ENCODE assay signal across 39 cellular contexts in the genomic region with DNA sequence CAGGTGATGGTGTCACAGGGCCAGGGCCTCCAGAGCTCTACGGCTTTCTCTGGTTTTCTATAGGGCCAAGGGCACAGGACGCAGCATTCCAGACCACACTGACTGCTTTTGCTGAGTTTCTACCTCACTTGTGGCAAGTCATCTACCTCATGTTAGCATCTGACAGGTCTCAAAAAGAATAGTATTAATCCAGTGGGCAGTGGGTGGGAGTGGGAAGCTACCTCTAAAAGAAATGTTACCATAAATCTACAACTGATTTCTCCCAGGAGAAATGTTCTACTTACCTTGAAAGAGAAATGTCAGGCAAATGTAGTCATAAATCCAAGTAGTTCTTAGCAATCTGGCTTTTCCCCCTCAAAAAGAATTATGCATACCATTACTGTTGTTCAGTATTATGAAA. TPM values are rescaled to one million over a fixed set of nuclear protein-coding genes. Genes with fewer than 3 reads are reported as not detected.
"Had no signal": no experiment of that assay in that cellular context is flagged by ENCODE, and none has a peak within 500 bp of the region (broad histone marks: within the 10 kb centered on the region; RNA-seq: fewer than 3 reads in every experiment).

No MANE protein-coding gene starts in this region.

- H3K36me3 ChIP-seq: ascending aorta had no signal

- H3K9me3 ChIP-seq: ascending aorta had no signal

- ATAC-seq: activated CD4-positive, alpha-beta T cell treated with anti-CD3 and anti-CD28 coated beads for 36 hours; activated CD4-positive, CD25-positive, alpha-beta regulatory T cell treated with anti-CD3 and anti-CD28 coated beads, Interleukin-2, amount 50 U/mL, for 24 hours; activated CD8-positive, alpha-beta memory T cell treated with anti-CD3 and anti-CD28 coated beads, Interleukin-2, amount 10 ng/mL, durations not matched to agents 7 days and 5 days; activated CD8-positive, alpha-beta T cell treated with anti-CD3 and anti-CD28 coated beads, Interleukin-2, amount 10 ng/mL, durations not matched to agents 7 days and 5 days; activated naive CD8-positive, alpha-beta T cell treated with anti-CD3 and anti-CD28 coated beads, Interleukin-2, amount 50 U/mL, for 24 hours had no signal

- H3K4me3 Mint-ChIP-seq: activated CD4-positive, alpha-beta memory T cell treated with anti-CD3 and anti-CD28 coated beads, Interleukin-2, amount 10 ng/mL, durations not matched to agents 7 days and 5 days; activated CD4-positive, alpha-beta T cell treated with anti-CD3 and anti-CD28 coated beads for 36 hours; activated CD4-positive, alpha-beta T cell treated with anti-CD3 and anti-CD28 coated beads, Interleukin-2, amount 10 ng/mL, durations not matched to agents 7 days and 5 days; activated CD8-positive, alpha-beta memory T cell treated with anti-CD3 and anti-CD28 coated beads, Interleukin-2, amount 10 ng/mL, durations not matched to agents 7 days and 5 days; activated CD8-positive, alpha-beta T cell treated with anti-CD3 and anti-CD28 coated beads, Interleukin-2, amount 10 ng/mL, durations not matched to agents 7 days and 5 days; activated naive CD4-positive, alpha-beta T cell treated with anti-CD3 and anti-CD28 coated beads, Interleukin-2, amount 10 ng/mL, durations not matched to agents 7 days and 5 days; activated naive CD4-positive, alpha-beta T cell treated with anti-CD3 and anti-CD28 coated beads, Interleukin-2, amount 50 U/mL, for 24 hours; activated naive CD8-positive, alpha-beta T cell; activated naive CD8-positive, alpha-beta T cell treated with anti-CD3 and anti-CD28 coated beads, Interleukin-2, amount 10 ng/mL, durations not matched to agents 7 days and 5 days; activated naive CD8-positive, alpha-beta T cell treated with anti-CD3 and anti-CD28 coated beads, Interleukin-2, amount 50 U/mL, for 24 hours; activated T-cell treated with anti-CD3 and anti-CD28 coated beads, Interleukin-2, amount 50 U/mL, for 24 hours; brain; central memory CD8-positive, alpha-beta T cell; T-helper 1 cell treated with Interleukin-12 subunit alpha and Interleukin-12 subunit beta and Interleukin-4 antibody, amounts not matched to agents 30 μg/mL and 1 μg/mL, for 36 hours; T-helper 2 cell treated with Interferon-gamma antibody and Interleukin-4, amounts not matched to agents 5 μg/mL and 100 μg/mL, for 36 hours had no signal

- H3K36me3 Mint-ChIP-seq: activated CD8-positive, alpha-beta memory T cell treated with anti-CD3 and anti-CD28 coated beads, Interleukin-2, amount 10 ng/mL, durations not matched to agents 7 days and 5 days; activated naive CD4-positive, alpha-beta T cell treated with anti-CD3 and anti-CD28 coated beads, Interleukin-2, amount 10 ng/mL, durations not matched to agents 7 days and 5 days; activated naive CD4-positive, alpha-beta T cell treated with anti-CD3 and anti-CD28 coated beads, Interleukin-2, amount 50 U/mL, for 24 hours; activated naive CD8-positive, alpha-beta T cell; activated naive CD8-positive, alpha-beta T cell treated with anti-CD3 and anti-CD28 coated beads, Interleukin-2, amount 10 ng/mL, durations not matched to agents 7 days and 5 days had no signal

- H3K4me3 ChIP-seq: ascending aorta, cardiac muscle cell had no signal

- H3K27ac Mint-ChIP-seq: activated CD4-positive, alpha-beta memory T cell treated with anti-CD3 and anti-CD28 coated beads, Interleukin-2, amount 10 ng/mL, durations not matched to agents 7 days and 5 days; activated CD4-positive, alpha-beta T cell treated with anti-CD3 and anti-CD28 coated beads for 36 hours; activated CD4-positive, alpha-beta T cell treated with anti-CD3 and anti-CD28 coated beads, Interleukin-2, amount 10 ng/mL, durations not matched to agents 7 days and 5 days; activated CD8-positive, alpha-beta memory T cell treated with anti-CD3 and anti-CD28 coated beads, Interleukin-2, amount 10 ng/mL, durations not matched to agents 7 days and 5 days; activated CD8-positive, alpha-beta T cell treated with anti-CD3 and anti-CD28 coated beads, Interleukin-2, amount 10 ng/mL, durations not matched to agents 7 days and 5 days; activated naive CD4-positive, alpha-beta T cell treated with anti-CD3 and anti-CD28 coated beads, Interleukin-2, amount 10 ng/mL, durations not matched to agents 7 days and 5 days; activated naive CD4-positive, alpha-beta T cell treated with anti-CD3 and anti-CD28 coated beads, Interleukin-2, amount 50 U/mL, for 24 hours; activated naive CD8-positive, alpha-beta T cell; activated naive CD8-positive, alpha-beta T cell treated with anti-CD3 and anti-CD28 coated beads, Interleukin-2, amount 10 ng/mL, durations not matched to agents 7 days and 5 days; activated naive CD8-positive, alpha-beta T cell treated with anti-CD3 and anti-CD28 coated beads, Interleukin-2, amount 50 U/mL, for 24 hours; activated T-cell treated with anti-CD3 and anti-CD28 coated beads, Interleukin-2, amount 50 U/mL, for 24 hours; activated T-helper 2 cell treated with anti-CD3 and anti-CD28 coated beads, Interferon-gamma antibody, Interleukin-2, Interleukin-4, amounts not matched to agents 10 μg/mL and 5 μg/mL and 100 μg/mL, durations not matched to agents 14 hours and 24 hours and 36 hours; brain; T-helper 1 cell treated with Interleukin-12 subunit alpha and Interleukin-12 subunit beta and Interleukin-4 antibody, amounts not matched to agents 30 μg/mL and 1 μg/mL, for 36 hours; T-helper 2 cell treated with Interferon-gamma antibody and Interleukin-4, amounts not matched to agents 5 μg/mL and 100 μg/mL, for 36 hours had no signal

- H3K9me3 Mint-ChIP-seq: activated CD4-positive, alpha-beta memory T cell treated with anti-CD3 and anti-CD28 coated beads, Interleukin-2, amount 10 ng/mL, durations not matched to agents 7 days and 5 days; activated CD4-positive, alpha-beta T cell treated with anti-CD3 and anti-CD28 coated beads, Interleukin-2, amount 10 ng/mL, durations not matched to agents 7 days and 5 days; activated naive CD4-positive, alpha-beta T cell treated with anti-CD3 and anti-CD28 coated beads, Interleukin-2, amount 10 ng/mL, durations not matched to agents 7 days and 5 days; activated naive CD4-positive, alpha-beta T cell treated with anti-CD3 and anti-CD28 coated beads, Interleukin-2, amount 50 U/mL, for 24 hours; activated naive CD8-positive, alpha-beta T cell treated with anti-CD3 and anti-CD28 coated beads, Interleukin-2, amount 10 ng/mL, durations not matched to agents 7 days and 5 days; activated naive CD8-positive, alpha-beta T cell treated with anti-CD3 and anti-CD28 coated beads, Interleukin-2, amount 50 U/mL, for 24 hours; activated T-cell treated with anti-CD3 and anti-CD28 coated beads, Interleukin-2, amount 50 U/mL, for 24 hours; activated T-helper 2 cell treated with anti-CD3 and anti-CD28 coated beads, Interferon-gamma antibody, Interleukin-2, Interleukin-4, amounts not matched to agents 10 μg/mL and 5 μg/mL and 100 μg/mL, durations not matched to agents 14 hours and 24 hours and 36 hours; brain; central memory CD8-positive, alpha-beta T cell; T-helper 1 cell treated with Interleukin-12 subunit alpha and Interleukin-12 subunit beta and Interleukin-4 antibody, amounts not matched to agents 30 μg/mL and 1 μg/mL, for 36 hours; T-helper 2 cell treated with Interferon-gamma antibody and Interleukin-4, amounts not matched to agents 5 μg/mL and 100 μg/mL, for 36 hours had no signal

- H3K27me3 ChIP-seq: ascending aorta, cardiac muscle cell had no signal

- DNase-seq: activated CD4-positive, alpha-beta memory T cell treated with anti-CD3 and anti-CD28 coated beads, Interleukin-2, amount 10 ng/mL, durations not matched to agents 7 days and 5 days; activated CD4-positive, alpha-beta T cell treated with anti-CD3 and anti-CD28 coated beads for 1 hour; activated CD4-positive, alpha-beta T cell treated with anti-CD3 and anti-CD28 coated beads for 36 hours; activated CD4-positive, alpha-beta T cell treated with anti-CD3 and anti-CD28 coated beads for 48 hours; activated CD4-positive, alpha-beta T cell treated with anti-CD3 and anti-CD28 coated beads, Interleukin-2, amount 10 ng/mL, durations not matched to agents 7 days and 5 days; activated CD4-positive, alpha-beta T cell treated with anti-CD3 and anti-CD28 coated beads, Interleukin-2, amount 50 U/mL, for 48 hours; activated CD4-positive, CD25-positive, alpha-beta regulatory T cell; activated CD8-positive, alpha-beta memory T cell treated with anti-CD3 and anti-CD28 coated beads for 24 hours; activated CD8-positive, alpha-beta memory T cell treated with anti-CD3 and anti-CD28 coated beads, Interleukin-2, amount 10 ng/mL, durations not matched to agents 7 days and 5 days; activated CD8-positive, alpha-beta memory T cell treated with anti-CD3 and anti-CD28 coated beads, Interleukin-2, amount 50 U/mL, for 48 hours; activated CD8-positive, alpha-beta T cell treated with anti-CD3 and anti-CD28 coated beads, Interleukin-2, amount 10 ng/mL, durations not matched to agents 7 days and 5 days; activated effector memory CD4-positive, alpha-beta T cell treated with Interleukin-2 at 50 U/mL for 16 hours; activated gamma-delta T cell; activated naive CD4-positive, alpha-beta T cell treated with anti-CD3 and anti-CD28 coated beads, Interleukin-2, amount 10 ng/mL, durations not matched to agents 7 days and 5 days; activated naive CD4-positive, alpha-beta T cell treated with Interleukin-2 at 50 U/mL for 16 hours; activated naive CD8-positive, alpha-beta T cell treated with anti-CD3 and anti-CD28 coated beads, Interleukin-2, amount 10 ng/mL, durations not matched to agents 7 days and 5 days; activated naive CD8-positive, alpha-beta T cell treated with anti-CD3 and anti-CD28 coated beads, Interleukin-2, amount 50 U/mL, for 24 hours; activated T-cell treated with anti-CD3 and anti-CD28 coated beads, Interleukin-2, amount 50 U/mL, for 24 hours; activated T-cell treated with anti-CD3 and anti-CD28 coated beads, Interleukin-2, amount 50 U/mL, for 48 hours; amygdala; anterior cingulate cortex; cerebellar nuclear complex; T-helper 1 cell; T-helper 2 cell; T-helper 9 cell had no signal

- H3K4me1 ChIP-seq: ascending aorta had no signal

- FAIRE-seq: bronchial epithelial cell, TTC549 had no signal

- H3K27me3 Mint-ChIP-seq: brain had no signal

- H3K27ac ChIP-seq: ascending aorta, cardiac muscle cell, VCaP had no signal

- H3K4me1 Mint-ChIP-seq: activated CD4-positive, alpha-beta memory T cell treated with anti-CD3 and anti-CD28 coated beads, Interleukin-2, amount 10 ng/mL, durations not matched to agents 7 days and 5 days; activated CD4-positive, alpha-beta T cell treated with anti-CD3 and anti-CD28 coated beads for 36 hours; activated naive CD4-positive, alpha-beta T cell treated with anti-CD3 and anti-CD28 coated beads, Interleukin-2, amount 10 ng/mL, durations not matched to agents 7 days and 5 days; activated naive CD4-positive, alpha-beta T cell treated with anti-CD3 and anti-CD28 coated beads, Interleukin-2, amount 50 U/mL, for 24 hours; activated naive CD8-positive, alpha-beta T cell treated with anti-CD3 and anti-CD28 coated beads, Interleukin-2, amount 50 U/mL, for 24 hours; brain; central memory CD8-positive, alpha-beta T cell had no signal

RNA-seq across cellular contexts. Expression of gene CCR4, which starts 55.7 kb away (rescaled TPM):
- total RNA-seq: bronchial epithelial cell, cardiac muscle cell, chondrocyte had no signal
- polyA plus RNA-seq: cardiac muscle cell had no signal
